In genomic region chr20:50460608-50461268, GRCh38 we compare ENCODE assay signal across 1 cellular context.
A peak's percentile ranks its signal among the peaks of the same experiment; 100 is the strongest.
TF ChIP-seq lines count a peak whose summit lies in the region.

No MANE protein-coding gene starts in this region.

TF ChIP-seq in HepG2, 621 proteins besides CTCF, POLR2A, EP300 and RAD21 (continued from another document and continues in another):
- TF ChIP-seq, protein P1, sequence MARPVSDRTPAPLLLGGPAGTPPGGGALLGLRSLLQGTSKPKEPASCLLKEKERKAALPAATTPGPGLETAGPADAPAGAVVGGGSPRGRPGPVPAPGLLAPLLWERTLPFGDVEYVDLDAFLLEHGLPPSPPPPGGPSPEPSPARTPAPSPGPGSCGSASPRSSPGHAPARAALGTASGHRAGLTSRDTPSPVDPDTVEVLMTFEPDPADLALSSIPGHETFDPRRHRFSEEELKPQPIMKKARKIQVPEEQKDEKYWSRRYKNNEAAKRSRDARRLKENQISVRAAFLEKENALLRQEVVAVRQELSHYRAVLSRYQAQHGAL (CRISPR knock-in tag; IDR thresholded peaks at IDR 0.05; ENCODE audit: not compliant biosample characterization), result no peak
- no peak for TF ChIP-seq ZKSCAN1 (IDR thresholded peaks at IDR 0.05; ENCODE audit: low read length)
- TF ChIP-seq, protein P2, sequence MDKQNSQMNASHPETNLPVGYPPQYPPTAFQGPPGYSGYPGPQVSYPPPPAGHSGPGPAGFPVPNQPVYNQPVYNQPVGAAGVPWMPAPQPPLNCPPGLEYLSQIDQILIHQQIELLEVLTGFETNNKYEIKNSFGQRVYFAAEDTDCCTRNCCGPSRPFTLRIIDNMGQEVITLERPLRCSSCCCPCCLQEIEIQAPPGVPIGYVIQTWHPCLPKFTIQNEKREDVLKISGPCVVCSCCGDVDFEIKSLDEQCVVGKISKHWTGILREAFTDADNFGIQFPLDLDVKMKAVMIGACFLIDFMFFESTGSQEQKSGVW (CRISPR knock-in tag; IDR thresholded peaks at IDR 0.05; ENCODE audit: borderline replicate concordance), result no peak
- TF ChIP-seq ISL2 (CRISPR knock-in tag; IDR thresholded peaks at IDR 0.05), result peak; percentile 83
- TF ChIP-seq ZNF160 (CRISPR knock-in tag; IDR thresholded peaks at IDR 0.05), result peak; percentile 63; the same call in 1 of the 2 replicates
- TF ChIP-seq ZBTB20 (CRISPR knock-in tag; IDR thresholded peaks at IDR 0.05; ENCODE audit: borderline replicate concordance, low read depth), result no peak
- no peak for TF ChIP-seq ZNF138 (CRISPR knock-in tag; IDR thresholded peaks at IDR 0.05; ENCODE audit: low read depth)
- TF ChIP-seq ZNF496 (CRISPR knock-in tag; IDR thresholded peaks at IDR 0.05; ENCODE audit: insufficient replicate concordance), result no peak
- TF ChIP-seq ZNF343 (CRISPR knock-in tag; IDR thresholded peaks at IDR 0.05), result no peak; the same call in 1 of the 2 replicates
- 0 out of 2 replicates have a peak, but pooled peaks have one; percentile 31 for TF ChIP-seq ATF3 (CRISPR knock-in tag; IDR thresholded peaks at IDR 0.05)
- TF ChIP-seq HOXA9 (CRISPR knock-in tag; IDR thresholded peaks at IDR 0.05; ENCODE audit: borderline replicate concordance), result no peak
- TF ChIP-seq ATF1 (CRISPR knock-in tag; IDR thresholded peaks at IDR 0.05), result no peak
- no peak for TF ChIP-seq PRPF4 (IDR thresholded peaks at IDR 0.05; ENCODE audit: low read depth, low read length, poor library complexity, severe bottlenecking)
- peak; percentile 74; the same call in 1 of the 2 replicates for TF ChIP-seq HOXA3 (CRISPR knock-in tag; IDR thresholded peaks at IDR 0.05)
- TF ChIP-seq SMARCE1 (IDR thresholded peaks at IDR 0.05; ENCODE audit: borderline replicate concordance), result no peak
- no peak for TF ChIP-seq U2AF2 (IDR thresholded peaks at IDR 0.05; ENCODE audit: low read depth, low read length)
- TF ChIP-seq ZNF652 (CRISPR knock-in tag; IDR thresholded peaks at IDR 0.05; ENCODE audit: borderline replicate concordance, low read depth), result peak; percentile 51
- peak; percentile 84; the same call in 1 of the 2 replicates for TF ChIP-seq ZNF839 (CRISPR knock-in tag; IDR thresholded peaks at IDR 0.05; ENCODE audit: borderline replicate concordance)
- TF ChIP-seq, protein P3, sequence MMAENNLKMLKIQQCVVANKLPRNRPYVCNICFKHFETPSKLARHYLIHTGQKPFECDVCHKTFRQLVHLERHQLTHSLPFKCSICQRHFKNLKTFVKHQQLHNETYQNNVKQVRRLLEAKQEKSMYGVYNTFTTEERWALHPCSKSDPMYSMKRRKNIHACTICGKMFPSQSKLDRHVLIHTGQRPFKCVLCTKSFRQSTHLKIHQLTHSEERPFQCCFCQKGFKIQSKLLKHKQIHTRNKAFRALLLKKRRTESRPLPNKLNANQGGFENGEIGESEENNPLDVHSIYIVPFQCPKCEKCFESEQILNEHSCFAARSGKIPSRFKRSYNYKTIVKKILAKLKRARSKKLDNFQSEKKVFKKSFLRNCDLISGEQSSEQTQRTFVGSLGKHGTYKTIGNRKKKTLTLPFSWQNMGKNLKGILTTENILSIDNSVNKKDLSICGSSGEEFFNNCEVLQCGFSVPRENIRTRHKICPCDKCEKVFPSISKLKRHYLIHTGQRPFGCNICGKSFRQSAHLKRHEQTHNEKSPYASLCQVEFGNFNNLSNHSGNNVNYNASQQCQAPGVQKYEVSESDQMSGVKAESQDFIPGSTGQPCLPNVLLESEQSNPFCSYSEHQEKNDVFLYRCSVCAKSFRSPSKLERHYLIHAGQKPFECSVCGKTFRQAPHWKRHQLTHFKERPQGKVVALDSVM (CRISPR knock-in tag; IDR thresholded peaks at IDR 0.05), result peak; percentile 67
- 0 out of 2 replicates have a peak, but pooled peaks have one; percentile 21 for TF ChIP-seq GLI4 (CRISPR knock-in tag; IDR thresholded peaks at IDR 0.05; ENCODE audit: borderline replicate concordance)
- TF ChIP-seq SRSF4 (IDR thresholded peaks at IDR 0.05; ENCODE audit: low read depth, low read length, poor library complexity, severe bottlenecking), result no peak
- TF ChIP-seq THAP7 (CRISPR knock-in tag; IDR thresholded peaks at IDR 0.05), result no peak; the same call in 1 of the 2 replicates
- no peak for TF ChIP-seq ZFYVE20 (CRISPR knock-in tag; IDR thresholded peaks at IDR 0.05; ENCODE audit: borderline replicate concordance, low read depth)
- TF ChIP-seq YY1 (IDR thresholded peaks at IDR 0.05; ENCODE audit: insufficient read depth, insufficient replicate concordance, low read depth, low read length), result peak; percentile 56
- TF ChIP-seq ZNF30 (CRISPR knock-in tag; IDR thresholded peaks at IDR 0.05), result no peak
- peak; percentile 90 for TF ChIP-seq ZNF710 (CRISPR knock-in tag; IDR thresholded peaks at IDR 0.05; ENCODE audit: borderline replicate concordance)
- TF ChIP-seq NFRKB (IDR thresholded peaks at IDR 0.05), result no peak
- TF ChIP-seq KMT2B (CRISPR knock-in tag; IDR thresholded peaks at IDR 0.05), result no peak
- TF ChIP-seq U2AF1 (optimal IDR thresholded peaks at IDR 0.05; ENCODE audit: low read depth, low read length), result no peak
- no peak for TF ChIP-seq NFYB (CRISPR knock-in tag; IDR thresholded peaks at IDR 0.05)
- no peak for TF ChIP-seq MTF1 (CRISPR knock-in tag; IDR thresholded peaks at IDR 0.05)
- TF ChIP-seq, protein P4, sequence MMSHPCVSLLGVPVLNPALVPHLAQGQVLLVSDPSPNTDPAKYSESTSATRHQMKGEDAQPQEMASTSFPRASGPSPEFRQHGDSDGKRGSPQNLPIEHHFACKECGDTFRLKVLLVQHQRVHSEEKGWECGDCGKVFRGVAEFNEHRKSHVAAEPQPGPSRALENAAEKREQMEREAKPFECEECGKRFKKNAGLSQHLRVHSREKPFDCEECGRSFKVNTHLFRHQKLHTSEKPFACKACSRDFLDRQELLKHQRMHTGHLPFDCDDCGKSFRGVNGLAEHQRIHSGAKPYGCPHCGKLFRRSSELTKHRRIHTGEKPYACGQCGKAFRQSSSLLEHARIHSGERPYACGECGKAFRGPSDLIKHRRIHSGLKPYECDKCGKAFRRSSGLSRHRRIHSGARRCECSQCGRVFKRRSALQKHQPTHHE (CRISPR knock-in tag; IDR thresholded peaks at IDR 0.05; ENCODE audit: borderline replicate concordance), result peak; percentile 73; the same call in 1 of the 2 replicates
- no peak for TF ChIP-seq MTA3 (CRISPR knock-in tag; IDR thresholded peaks at IDR 0.05)
- peak; percentile 89 for TF ChIP-seq ZNF34 (CRISPR knock-in tag; IDR thresholded peaks at IDR 0.05; ENCODE audit: borderline replicate concordance)
- TF ChIP-seq, protein P5, sequence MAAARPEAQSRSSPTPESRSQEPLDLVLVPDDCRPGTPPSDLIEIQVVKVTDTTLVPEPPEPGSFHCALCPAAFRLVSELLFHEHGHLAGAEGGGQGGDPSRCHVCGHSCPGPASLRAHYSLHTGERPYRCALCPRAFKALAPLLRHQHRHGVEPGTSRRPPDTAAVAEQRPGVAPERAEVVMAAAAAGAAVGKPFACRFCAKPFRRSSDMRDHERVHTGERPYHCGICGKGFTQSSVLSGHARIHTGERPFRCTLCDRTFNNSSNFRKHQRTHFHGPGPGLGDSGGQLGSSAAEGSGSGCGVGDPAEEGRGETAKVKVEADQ (CRISPR knock-in tag; IDR thresholded peaks at IDR 0.05; ENCODE audit: borderline replicate concordance), result peak; percentile 58; the same call in 1 of the 2 replicates
- no peak for TF ChIP-seq BHLHE40 (IDR thresholded peaks at IDR 0.05; ENCODE audit: low read length)
- TF ChIP-seq, protein P6, sequence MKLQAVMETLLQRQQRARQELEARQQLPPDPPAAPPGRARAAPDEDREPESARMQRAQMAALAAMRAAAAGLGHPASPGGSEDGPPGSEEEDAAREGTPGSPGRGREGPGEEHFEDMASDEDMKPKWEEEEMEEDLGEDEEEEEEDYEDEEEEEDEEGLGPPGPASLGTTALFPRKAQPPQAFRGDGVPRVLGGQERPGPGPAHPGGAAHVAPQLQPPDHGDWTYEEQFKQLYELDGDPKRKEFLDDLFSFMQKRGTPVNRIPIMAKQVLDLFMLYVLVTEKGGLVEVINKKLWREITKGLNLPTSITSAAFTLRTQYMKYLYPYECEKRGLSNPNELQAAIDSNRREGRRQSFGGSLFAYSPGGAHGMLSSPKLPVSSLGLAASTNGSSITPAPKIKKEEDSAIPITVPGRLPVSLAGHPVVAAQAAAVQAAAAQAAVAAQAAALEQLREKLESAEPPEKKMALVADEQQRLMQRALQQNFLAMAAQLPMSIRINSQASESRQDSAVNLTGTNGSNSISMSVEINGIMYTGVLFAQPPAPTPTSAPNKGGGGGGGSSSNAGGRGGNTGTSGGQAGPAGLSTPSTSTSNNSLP (IDR thresholded peaks at IDR 0.05; ENCODE audit: low read depth, low read length), result no peak; the same call in 1 of the 2 replicates
- TF ChIP-seq ATF6 (CRISPR knock-in tag; conservative IDR thresholded peaks at IDR 0.05), result no peak
- TF ChIP-seq ZNF567 (CRISPR knock-in tag; IDR thresholded peaks at IDR 0.05; ENCODE audit: borderline replicate concordance), result peak; percentile 72; the same call in 1 of the 2 replicates
- 0 out of 2 replicates have a peak, but pooled peaks have one; percentile 4 for TF ChIP-seq CREB1 (IDR thresholded peaks at IDR 0.05)
- TF ChIP-seq CREB1 (CRISPR knock-in tag; IDR thresholded peaks at IDR 0.05), result no peak
- TF ChIP-seq CEBPB (IDR thresholded peaks at IDR 0.05; ENCODE audit: borderline replicate concordance, low read depth, low read length), result no peak
- no peak for TF ChIP-seq ZFP62 (CRISPR knock-in tag; IDR thresholded peaks at IDR 0.05)
- peak; percentile 96 for TF ChIP-seq XRCC5 (optimal IDR thresholded peaks at IDR 0.05; ENCODE audit: low read length)
- no peak; the same call in 1 of the 2 replicates for TF ChIP-seq IRX3 (CRISPR knock-in tag; IDR thresholded peaks at IDR 0.05; ENCODE audit: borderline replicate concordance, low read depth)
- TF ChIP-seq ZNF253 (CRISPR knock-in tag; IDR thresholded peaks at IDR 0.05; ENCODE audit: borderline replicate concordance), result no peak
- peak; percentile 91 for TF ChIP-seq ZNF317 (CRISPR knock-in tag; IDR thresholded peaks at IDR 0.05)
- no peak for TF ChIP-seq ZNF562 (CRISPR knock-in tag; IDR thresholded peaks at IDR 0.05; ENCODE audit: borderline replicate concordance)
- TF ChIP-seq, protein P7, sequence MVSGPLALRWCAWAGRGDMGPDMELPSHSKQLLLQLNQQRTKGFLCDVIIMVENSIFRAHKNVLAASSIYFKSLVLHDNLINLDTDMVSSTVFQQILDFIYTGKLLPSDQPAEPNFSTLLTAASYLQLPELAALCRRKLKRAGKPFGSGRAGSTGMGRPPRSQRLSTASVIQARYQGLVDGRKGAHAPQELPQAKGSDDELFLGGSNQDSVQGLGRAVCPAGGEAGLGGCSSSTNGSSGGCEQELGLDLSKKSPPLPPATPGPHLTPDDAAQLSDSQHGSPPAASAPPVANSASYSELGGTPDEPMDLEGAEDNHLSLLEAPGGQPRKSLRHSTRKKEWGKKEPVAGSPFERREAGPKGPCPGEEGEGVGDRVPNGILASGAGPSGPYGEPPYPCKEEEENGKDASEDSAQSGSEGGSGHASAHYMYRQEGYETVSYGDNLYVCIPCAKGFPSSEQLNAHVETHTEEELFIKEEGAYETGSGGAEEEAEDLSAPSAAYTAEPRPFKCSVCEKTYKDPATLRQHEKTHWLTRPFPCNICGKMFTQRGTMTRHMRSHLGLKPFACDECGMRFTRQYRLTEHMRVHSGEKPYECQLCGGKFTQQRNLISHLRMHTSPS (CRISPR knock-in tag; IDR thresholded peaks at IDR 0.05; ENCODE audit: low read depth), result peak; percentile 70
- TF ChIP-seq EED (CRISPR knock-in tag; IDR thresholded peaks at IDR 0.05), result no peak
- TF ChIP-seq ZNF572 (CRISPR knock-in tag; IDR thresholded peaks at IDR 0.05), result peak; percentile 98
- TF ChIP-seq ZNF354B (CRISPR knock-in tag; IDR thresholded peaks at IDR 0.05), result no peak
- TF ChIP-seq, protein P8, sequence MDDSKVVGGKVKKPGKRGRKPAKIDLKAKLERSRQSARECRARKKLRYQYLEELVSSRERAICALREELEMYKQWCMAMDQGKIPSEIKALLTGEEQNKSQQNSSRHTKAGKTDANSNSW (CRISPR knock-in tag; IDR thresholded peaks at IDR 0.05; ENCODE audit: borderline replicate concordance), result no peak
- 0 out of 2 replicates have a peak, but pooled peaks have one; percentile 60 for TF ChIP-seq ZFP1 (CRISPR knock-in tag; IDR thresholded peaks at IDR 0.05)
- TF ChIP-seq ZNF547 (CRISPR knock-in tag; IDR thresholded peaks at IDR 0.05), result no peak
- peak; percentile 96; the same call in 1 of the 2 replicates for TF ChIP-seq CAMTA2 (CRISPR knock-in tag; IDR thresholded peaks at IDR 0.05; ENCODE audit: borderline replicate concordance)
- TF ChIP-seq CHD2 (IDR thresholded peaks at IDR 0.05; ENCODE audit: low read depth, low read length), result no peak
- no peak for TF ChIP-seq ZFP41 (CRISPR knock-in tag; IDR thresholded peaks at IDR 0.05; ENCODE audit: borderline replicate concordance)
